19 cellular contexts compared by ENCODE assay signal in the genomic region with DNA sequence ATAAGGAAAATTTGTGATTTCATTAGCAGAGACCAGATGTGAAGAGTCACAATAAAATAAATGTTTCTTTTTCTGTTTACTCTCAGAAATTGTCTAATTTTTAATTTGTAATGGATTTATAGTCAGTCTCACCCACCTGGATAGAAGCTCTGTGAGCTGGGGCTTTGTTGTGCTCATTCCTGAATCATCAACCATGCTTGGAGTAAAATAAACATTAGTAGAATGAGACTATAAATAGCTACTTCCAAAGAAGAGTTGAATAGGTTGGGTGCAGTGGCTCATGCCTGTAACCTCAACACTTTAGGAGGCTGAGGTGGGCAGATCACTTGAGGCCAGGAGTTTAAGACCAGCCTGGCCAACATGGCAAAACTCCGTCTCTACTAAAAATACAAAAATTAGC.
"Had no signal": no experiment of that assay in that cellular context is flagged by ENCODE, and none has a peak within 500 bp of the region (broad histone marks: within the 10 kb centered on the region; RNA-seq: fewer than 3 reads in every experiment).

No MANE protein-coding gene starts in this region.

- DNase-seq: effector CD4-positive, alpha-beta T cell; gastrocnemius medialis; glutamatergic neuron; islet precursor cell; left colon; left ventricle myocardium superior; mesenchymal stem cell; midbrain; nucleus accumbens; ovary; right cardiac atrium; small intestine; stimulated activated CD4-positive, alpha-beta T cell treated with anti-CD3 and anti-CD28 coated beads, Interleukin-12 subunit alpha, Interleukin-12 subunit beta, amount 100 ng/mL, for 4 hours; stimulated activated naive CD4-positive, alpha-beta T cell; stomach; substantia nigra; trophoblast cell had no signal

- ATAC-seq: esophagus mucosa; gastrocnemius medialis; left colon; left ventricle myocardium superior; natural killer cell treated with Interleukin-12 subunit alpha and Interleukin-12 subunit beta and Interleukin-15 and Interleukin-18, amount 100 ng/mL, for 72 hours; right cardiac atrium had no signal
